In genomic region chr9:33740958-33741357, GRCh38 we compare ENCODE assay signal across 2 cellular contexts. TPM values are rescaled to one million over a fixed set of nuclear protein-coding genes. Genes with fewer than 3 reads are reported as not detected.
"Had no signal": no experiment of that assay in that cellular context is flagged by ENCODE, and none has a peak within 500 bp of the region (broad histone marks: within the 10 kb centered on the region; RNA-seq: fewer than 3 reads in every experiment).

No MANE protein-coding gene starts in this region.

RNA-seq across cellular contexts. Expression of gene PRSS3, which starts 54.4 kb away (rescaled TPM):
- total RNA-seq: HepG2 had no signal
- polyA plus RNA-seq: HepG2, IgD-negative memory B cell had no signal
